Comparison of ENCODE assay signal across 18 cellular contexts in the genomic region with DNA sequence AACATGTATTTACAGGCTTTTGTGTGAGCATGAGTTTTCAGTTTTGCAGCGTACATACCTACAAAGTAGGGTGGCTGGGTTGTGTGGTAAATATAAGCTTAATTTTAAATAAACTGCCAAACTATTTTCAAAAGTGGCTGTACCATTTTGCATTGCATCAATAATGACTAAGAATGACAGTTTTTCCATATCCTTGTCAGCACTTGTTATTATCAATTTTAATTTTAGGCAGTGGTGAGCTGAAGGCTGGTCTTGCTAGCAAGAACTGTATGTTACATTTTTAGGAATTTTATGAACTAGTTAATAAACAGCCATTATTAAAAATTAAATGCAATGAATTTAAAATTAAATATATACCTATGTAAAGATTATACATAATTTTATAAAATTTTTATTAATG. TPM values are rescaled to one million over a fixed set of nuclear protein-coding genes. Genes with fewer than 3 reads are reported as not detected.
DNase-seq lines count a peak whose midpoint lies in the region; ATAC-seq, FAIRE-seq and TF ChIP-seq lines count a peak whose summit lies in the region.
"Had no signal": no experiment of that assay in that cellular context is flagged by ENCODE, and none has a peak within 500 bp of the region (broad histone marks: within the 10 kb centered on the region; RNA-seq: fewer than 3 reads in every experiment).

No MANE protein-coding gene starts in this region.

- no peak for TF ChIP-seq CTCF in HepG2 (CRISPR knock-in tag; IDR thresholded peaks at IDR 0.05)
- TF ChIP-seq CTCF in right lobe of liver (IDR thresholded peaks at IDR 0.05) = no peak
- TF ChIP-seq CTCF in activated B cell treated with CpG ODN at 0.5 μM for 24 hours (IDR thresholded peaks at IDR 0.05) = no peak

- H3K36me3 Mint-ChIP-seq in activated B cell treated with CpG ODN at 0.5 μM for 24 hours (ENCODE audit: low read depth) (peaks cover 46% of the 10 kb centered on the region), memory B cell (peaks cover 46% of the 10 kb centered on the region)
- H3K36me3 Mint-ChIP-seq in activated CD8-positive, alpha-beta T cell treated with anti-CD3 and anti-CD28 coated beads, Interleukin-2, amount 10 ng/mL, durations not matched to agents 7 days and 5 days (ENCODE audit: low read depth) = peaks cover 17% of the 10 kb centered on the region
- H3K36me3 Mint-ChIP-seq in activated T-cell treated with anti-CD3 and anti-CD28 coated beads, Interleukin-2, amount 50 U/mL, for 4 hours (ENCODE audit: insufficient read depth) = peaks cover 17% of the 10 kb centered on the region

- H3K36me3 ChIP-seq in HepG2 (replicated peaks in 1 of 2; ENCODE audit: control insufficient read depth in 1 of 2, insufficient read depth in 2 of 2, low read length in 2 of 2) (no peaks in the 10 kb centered on the region), right lobe of liver (no peaks in the 10 kb centered on the region)

- no peak overlapping the region for H3K9ac ChIP-seq in HepG2 (ENCODE audit: insufficient read depth, low read depth, low read length)
- H3K9ac ChIP-seq: KMS-11 had no signal

- H3K27me3 Mint-ChIP-seq in activated B cell treated with CpG ODN at 0.5 μM for 24 hours (no peaks in the 10 kb centered on the region), memory B cell (no peaks in the 10 kb centered on the region)
- no peaks in the 10 kb centered on the region for H3K27me3 Mint-ChIP-seq in activated CD8-positive, alpha-beta T cell treated with anti-CD3 and anti-CD28 coated beads, Interleukin-2, amount 10 ng/mL, durations not matched to agents 7 days and 5 days (ENCODE audit: low read depth)
- no peaks in the 10 kb centered on the region for H3K27me3 Mint-ChIP-seq in activated T-cell treated with anti-CD3 and anti-CD28 coated beads, Interleukin-2, amount 50 U/mL, for 4 hours (ENCODE audit: low read depth)
- H3K27me3 Mint-ChIP-seq: CD4-positive, alpha-beta T cell had no signal

- in situ Hi-C loops in HepG2 (cut with HindIII; ENCODE audit: extremely low pct_ligation_motif_present, low pct_unique_long_range_greater_than_20kb) = no loop called here

- TF ChIP-seq RAD21 in HepG2 (CRISPR knock-in tag; IDR thresholded peaks at IDR 0.05) = no peak

- peaks cover 33% of the 10 kb centered on the region for H3K4me1 ChIP-seq in HepG2 (ENCODE audit: insufficient read depth, low read length)
- peaks cover 0 to 22% (median 0%) of the 10 kb centered on the region in 4 donors for H3K4me1 ChIP-seq in right lobe of liver

- H4K20me1 ChIP-seq in HepG2 (ENCODE audit: insufficient read depth, low read length) = peaks cover 8% of the 10 kb centered on the region

- H3K4me3 Mint-ChIP-seq in activated B cell treated with CpG ODN at 0.5 μM for 24 hours (no peak overlapping the region), memory B cell (no peak overlapping the region)
- no peak overlapping the region for H3K4me3 Mint-ChIP-seq in activated CD8-positive, alpha-beta T cell treated with anti-CD3 and anti-CD28 coated beads, Interleukin-2, amount 10 ng/mL, durations not matched to agents 7 days and 5 days
- no peak overlapping the region for H3K4me3 Mint-ChIP-seq in activated T-cell treated with anti-CD3 and anti-CD28 coated beads, Interleukin-2, amount 50 U/mL, for 4 hours
- H3K4me3 Mint-ChIP-seq: CD4-positive, alpha-beta T cell; HFFc6 had no signal

- H3K27ac ChIP-seq in HepG2 (ENCODE audit: extremely low read length, insufficient read depth, low read length) = no peak overlapping the region
- no peak overlapping the region for H3K27ac ChIP-seq in right lobe of liver
- H3K27ac ChIP-seq: 22Rv1, C4-2B, KMS-11 had no signal

- POLR2A ChIA-PET in HepG2 (lab: Yijun Ruan, JAX) = no interaction called here
- POLR2A ChIA-PET in activated B cell treated with CpG ODN at 0.5 μM for 24 hours (lab: Charles Lee) = interaction anchor here (1.0 to 1.8 kb wide), 2 partner anchors 20 to 25 kb away, joined by 6 to 7 read pairs; no protein-coding TSS in a partner anchor
- POLR2A ChIA-PET in activated CD8-positive, alpha-beta T cell treated with anti-CD3 and anti-CD28 coated beads, Interleukin-2, amount 10 ng/mL, durations not matched to agents 7 days and 5 days (lab: Charles Lee) = no interaction called here

- DNase-seq in HepG2 (ENCODE audit: low spot score) (no peak), right lobe of liver (no peak), activated B cell treated with CpG ODN at 0.5 μM for 24 hours (no peak), memory B cell (ENCODE audit: low spot score in 2 of 2) (no peak), GM12891 (ENCODE audit: insufficient read length, low spot score) (no peak)
- no peak for DNase-seq in activated CD8-positive, alpha-beta T cell treated with anti-CD3 and anti-CD28 coated beads, Interleukin-2, amount 10 ng/mL, durations not matched to agents 7 days and 5 days
- DNase-seq in activated T-cell treated with anti-CD3 and anti-CD28 coated beads, Interleukin-2, amount 50 U/mL, for 4 hours = no peak
- DNase-seq: Caco-2; CD4-positive, alpha-beta T cell; GDM1; GOT3; H7; HFFc6 had no signal

- 50% methylated on average over 1 of the region's 1 CpG for WGBS in HepG2 (ENCODE audit: low lambda C conversion rate)
- 100% methylated on average over 1 of the region's 1 CpG for WGBS in right lobe of liver (ENCODE audit: insufficient coverage, low coverage, low lambda C conversion rate, missing lambda C conversion rate)

- H3K27ac Mint-ChIP-seq in activated B cell treated with CpG ODN at 0.5 μM for 24 hours (peak overlapping the region; percentile 85), memory B cell (peak overlapping the region; percentile 92)
- no peak overlapping the region for H3K27ac Mint-ChIP-seq in activated CD8-positive, alpha-beta T cell treated with anti-CD3 and anti-CD28 coated beads, Interleukin-2, amount 10 ng/mL, durations not matched to agents 7 days and 5 days
- H3K27ac Mint-ChIP-seq: CD4-positive, alpha-beta T cell; HFFc6 had no signal

- ATAC-seq in HepG2 (no peak), right lobe of liver (no peak), activated B cell treated with CpG ODN at 0.5 μM for 24 hours (ENCODE audit: low read depth) (no peak), memory B cell (ENCODE audit: low read depth) (no peak)
- no peak for ATAC-seq in activated CD8-positive, alpha-beta T cell treated with anti-CD3 and anti-CD28 coated beads, Interleukin-2, amount 10 ng/mL, durations not matched to agents 7 days and 5 days
- ATAC-seq in activated T-cell treated with anti-CD3 and anti-CD28 coated beads, Interleukin-2, amount 50 U/mL, for 4 hours = no peak
- ATAC-seq: HCT116 had no signal

- CTCF ChIA-PET in HepG2 (lab: Yijun Ruan, JAX; ENCODE audit: low intra/inter-chr PET ratio, low total read pairs) (no interaction called here), activated B cell treated with CpG ODN at 0.5 μM for 24 hours (lab: Charles Lee) (interaction anchor here (4.9 kb wide), 1 partner anchor 77 kb away, joined by 19 read pairs; no protein-coding TSS in a partner anchor)
- CTCF ChIA-PET in activated CD8-positive, alpha-beta T cell treated with anti-CD3 and anti-CD28 coated beads, Interleukin-2, amount 10 ng/mL, durations not matched to agents 7 days and 5 days (lab: Charles Lee) = no interaction called here

- H3K9me3 Mint-ChIP-seq in activated B cell treated with CpG ODN at 0.5 μM for 24 hours = no peaks in the 10 kb centered on the region
- H3K9me3 Mint-ChIP-seq in memory B cell = peaks cover 5% of the 10 kb centered on the region
- H3K9me3 Mint-ChIP-seq in activated CD8-positive, alpha-beta T cell treated with anti-CD3 and anti-CD28 coated beads, Interleukin-2, amount 10 ng/mL, durations not matched to agents 7 days and 5 days (ENCODE audit: insufficient read depth) = peaks cover 13% of the 10 kb centered on the region
- H3K9me3 Mint-ChIP-seq in activated T-cell treated with anti-CD3 and anti-CD28 coated beads, Interleukin-2, amount 50 U/mL, for 4 hours = peaks cover 11% of the 10 kb centered on the region

- no peak overlapping the region for H3K4me2 ChIP-seq in HepG2 (ENCODE audit: low read depth, low read length)
- H3K4me2 ChIP-seq: KMS-11 had no signal

- BruUV-seq in HepG2 (replicated peaks; lab: Mats Ljungman, UMichigan) = no TSS peak

- H3K9me3 ChIP-seq in HepG2 (ENCODE audit: low read length) (no peaks in the 10 kb centered on the region), right lobe of liver (no peaks in the 10 kb centered on the region)

- H3K27me3 ChIP-seq in HepG2 (ENCODE audit: control insufficient read depth in 1 of 2, insufficient read depth in 2 of 2, low read length in 2 of 2) = no peaks in the 10 kb centered on the region
- no peaks in the 10 kb centered on the region for H3K27me3 ChIP-seq in right lobe of liver

- intact Hi-C loops in HepG2 (cut with micrococcal nuclease; ENCODE audit: unreplicated experiment) (no loop called here), right lobe of liver (cut with DNase I) (no loop called here), activated B cell treated with CpG ODN at 0.5 μM for 24 hours (cut with micrococcal nuclease) (loop anchor here (5.0 to 10.0 kb wide), 2 partner anchors 36 to 733 kb away; a partner anchor contains a TSS)

- FAIRE-seq in HepG2 (lab: Jason Lieb, UNC) (no peak), GM12891 (lab: Jason Lieb, UNC) (no peak)
- FAIRE-seq: D721Med had no signal

- H3K4me3 ChIP-seq in HepG2 (replicated peaks in 1 of 3; ENCODE audit: insufficient read depth in 1 of 3, low read depth in 2 of 3, low read length in 3 of 3) (no peak overlapping the region), right lobe of liver (no peak overlapping the region)

- peaks cover 85% of the 10 kb centered on the region for H3K79me2 ChIP-seq in HepG2 (ENCODE audit: insufficient read depth, low read length)

- H3K4me1 Mint-ChIP-seq in activated B cell treated with CpG ODN at 0.5 μM for 24 hours (peaks cover 77% of the 10 kb centered on the region), memory B cell (peaks cover 35% of the 10 kb centered on the region)
- H3K4me1 Mint-ChIP-seq in activated CD8-positive, alpha-beta T cell treated with anti-CD3 and anti-CD28 coated beads, Interleukin-2, amount 10 ng/mL, durations not matched to agents 7 days and 5 days (ENCODE audit: low read depth) = peaks cover 16% of the 10 kb centered on the region
- peaks cover 50% of the 10 kb centered on the region for H3K4me1 Mint-ChIP-seq in activated T-cell treated with anti-CD3 and anti-CD28 coated beads, Interleukin-2, amount 50 U/mL, for 4 hours (ENCODE audit: low read depth)

- TF ChIP-seq POLR2A in HepG2 (IDR thresholded peaks at IDR 0.05; ENCODE audit: insufficient read depth in 1 of 2, low read depth in 2 of 2, low read length in 2 of 2) = no peak
- no peak for TF ChIP-seq POLR2A in right lobe of liver (IDR thresholded peaks at IDR 0.05)
- TF ChIP-seq POLR2A in GM12891 (IDR thresholded peaks at IDR 0.05; ENCODE audit: low read depth, low read length) = no peak

- TF ChIP-seq EP300 in HepG2 (IDR thresholded peaks at IDR 0.05; ENCODE audit: low read depth in 2 of 2, low read length in 2 of 2) (no peak), HepG2 (CRISPR knock-in tag; IDR thresholded peaks at IDR 0.05; ENCODE audit: borderline replicate concordance) (no peak)

- H2AFZ ChIP-seq in HepG2 (ENCODE audit: low read length) = no peak overlapping the region

RNA-seq across cellular contexts. Expression of a gene that starts 6.6 kb away (rescaled TPM):
- total RNA-seq in HepG2 (2016; rRNA removed; fragmentation: Illumina TruSeq; extraction: Trizol) = 78.8 and 125 TPM in 2 replicates
- total RNA-seq in HepG2 (2016; cell fraction: cytosol; rRNA removed; fragmentation: Illumina TruSeq; extraction: Trizol; ENCODE audit: low read depth) = 19.3 and 19.5 TPM in 2 replicates
- 76.7 and 134 TPM in 2 replicates for total RNA-seq in HepG2 (2016; cell fraction: insoluble cytoplasmic fraction; rRNA removed; fragmentation: Illumina TruSeq; extraction: Trizol)
- 28.4 and 35.7 TPM in 2 replicates for total RNA-seq in HepG2 (2016; cell fraction: membrane; rRNA removed; fragmentation: Illumina TruSeq; extraction: Trizol)
- 40.7 and 47.7 TPM in 2 replicates for total RNA-seq in HepG2 (2016; cell fraction: nucleus; rRNA removed; fragmentation: Illumina TruSeq; extraction: Trizol)
- 22.1 and 26.4 TPM in 2 replicates for polyA plus RNA-seq in HepG2 (2011; rRNA removed)
- 13.5 and 20.2 TPM in 2 replicates for polyA plus RNA-seq in HepG2 (2011; cell fraction: cytosol; rRNA removed)
- polyA plus RNA-seq in HepG2 (2011; cell fraction: nucleus; rRNA removed) = 5.3 and 27.3 TPM in 2 replicates
- 36.3 and 44.4 TPM in 2 replicates for polyA plus RNA-seq in HepG2 (2012)
- polyA plus RNA-seq in HepG2 (2016; cell fraction: cytosol; fragmentation: Illumina TruSeq; extraction: Trizol; ENCODE audit: low read depth) = 8.5 and 9.7 TPM in 2 replicates
- 97.7 and 101 TPM in 2 replicates for polyA plus RNA-seq in HepG2 (2016; cell fraction: insoluble cytoplasmic fraction; fragmentation: Illumina TruSeq; extraction: Trizol; ENCODE audit: low read depth)
- polyA plus RNA-seq in HepG2 (2016; cell fraction: membrane; fragmentation: Illumina TruSeq; extraction: Trizol; ENCODE audit: low read depth) = 13.4 and 15.8 TPM in 2 replicates
- 33.7 and 39.0 TPM in 2 replicates for polyA plus RNA-seq in HepG2 (2016; cell fraction: nucleus; fragmentation: Illumina TruSeq; extraction: Trizol; ENCODE audit: insufficient read depth, low read depth)
- polyA minus RNA-seq in HepG2 (2011; rRNA and poly(A)+ RNA removed; ENCODE audit: low replicate concordance) = 43.8 and 116 TPM in 2 replicates
- 30.6 and 33.3 TPM in 2 replicates for polyA minus RNA-seq in HepG2 (2011; cell fraction: cytosol; rRNA and poly(A)+ RNA removed)
- 64.4 and 79.3 TPM in 2 replicates for polyA minus RNA-seq in HepG2 (2011; cell fraction: nucleus; rRNA and poly(A)+ RNA removed)
- 10 to 100 TPM; 26.7 to 42.0 (median 34.2) TPM for total RNA-seq in right lobe of liver
- total RNA-seq in activated B cell treated with CpG ODN at 0.5 μM for 24 hours = 145 and 146 TPM in 2 replicates
- total RNA-seq in activated CD8-positive, alpha-beta T cell treated with anti-CD3 and anti-CD28 coated beads, Interleukin-2, amount 10 ng/mL, durations not matched to agents 7 days and 5 days = 10 to 100 TPM; 39.2 to 39.6 TPM
- polyA plus RNA-seq in GM12891 (2012; ENCODE audit: low read depth, missing spikeins) = 49.6 TPM
- total RNA-seq in activated T-cell treated with anti-CD3 and anti-CD28 coated beads, Interleukin-2, amount 50 U/mL, for 4 hours = 10 to 100 TPM; 34.2 to 35.7 (median 35.6) TPM
